19 cellular contexts compared by ENCODE assay signal in the genomic region with DNA sequence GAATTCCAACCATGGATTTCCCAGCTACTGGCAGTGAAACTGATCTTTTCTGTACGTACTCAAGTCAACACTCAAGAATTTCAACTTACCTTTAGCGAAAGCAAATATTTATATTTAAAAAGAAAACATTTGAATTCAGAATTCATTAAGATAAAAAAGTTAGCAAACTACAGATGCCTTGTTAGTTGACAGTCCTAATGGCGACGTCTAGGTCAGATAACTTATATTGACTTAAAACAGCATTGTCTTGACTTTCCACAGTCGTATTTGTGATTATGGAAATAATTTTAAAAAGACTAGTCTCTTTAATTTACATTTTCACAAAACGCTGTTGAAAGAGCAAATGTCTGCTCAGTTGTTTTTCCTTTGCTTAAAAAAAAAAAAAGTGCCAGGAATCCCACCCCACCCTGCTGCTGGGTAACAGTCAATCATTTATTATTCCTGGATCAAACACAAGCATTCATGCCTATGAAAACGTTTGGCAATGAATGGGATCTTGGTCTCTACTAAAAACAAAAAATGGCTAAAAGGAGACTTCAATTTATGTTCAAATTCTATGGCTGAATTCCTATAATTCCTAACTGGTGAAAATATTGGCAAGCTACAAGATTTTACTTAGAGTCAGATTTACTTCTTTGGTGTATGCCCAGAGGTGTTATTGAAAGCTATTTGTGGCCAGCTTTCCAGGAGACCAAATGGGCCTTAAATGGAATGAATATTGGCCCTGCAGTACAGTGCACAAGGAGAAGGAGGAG. TPM values are rescaled to one million over a fixed set of nuclear protein-coding genes. Genes with fewer than 3 reads are reported as not detected.
A peak's percentile ranks its signal among the peaks of the same experiment; 100 is the strongest.
DNase-seq lines count a peak whose midpoint lies in the region; ATAC-seq and TF ChIP-seq lines count a peak whose summit lies in the region.
"Had no signal": no experiment of that assay in that cellular context is flagged by ENCODE, and none has a peak within 500 bp of the region (broad histone marks: within the 10 kb centered on the region; RNA-seq: fewer than 3 reads in every experiment).

No MANE protein-coding gene starts in this region.

- POLR2A ChIA-PET in activated CD4-positive, alpha-beta T cell treated with anti-CD3 and anti-CD28 coated beads, Interleukin-2, amount 10 ng/mL, durations not matched to agents 7 days and 5 days (lab: Charles Lee): no interaction called here

- TF ChIP-seq EP300 in Ishikawa (IDR thresholded peaks at IDR 0.05; ENCODE audit: borderline replicate concordance): no peak

- H3K4me3 Mint-ChIP-seq in chondrocyte (ENCODE audit: unreplicated experiment): peak overlapping the region; percentile 17
- H3K4me3 Mint-ChIP-seq in osteocyte (ENCODE audit: unreplicated experiment): peak overlapping the region; percentile 26
- H3K4me3 Mint-ChIP-seq in activated CD4-positive, alpha-beta T cell treated with anti-CD3 and anti-CD28 coated beads, Interleukin-2, amount 10 ng/mL, durations not matched to agents 7 days and 5 days: no peak overlapping the region
- H3K4me3 Mint-ChIP-seq: activated CD4-positive, alpha-beta T cell treated with anti-CD3 and anti-CD28 coated beads, Interleukin-2, amount 10 ng/mL, durations not matched to agents 24 days and 14 days; activated naive CD8-positive, alpha-beta T cell treated with anti-CD3 and anti-CD28 coated beads, Interleukin-2, amount 50 U/mL, for 24 hours; activated T-cell treated with anti-CD3 and anti-CD28 coated beads, Interleukin-2, amount 50 U/mL, for 24 hours had no signal

- no peak for TF ChIP-seq CTCF in chondrocyte (IDR thresholded peaks at IDR 0.05)
- no peak for TF ChIP-seq CTCF in osteocyte (IDR thresholded peaks at IDR 0.05)

- ATAC-seq in HG03025 (IDR thresholded peaks at IDR 0.05; ENCODE audit: low FRiP score, unreplicated experiment): no peak
- ATAC-seq: activated naive CD8-positive, alpha-beta T cell treated with anti-CD3 and anti-CD28 coated beads, Interleukin-2, amount 50 U/mL, for 24 hours; mucosa of descending colon; Panc1 had no signal

- H3K36me3 Mint-ChIP-seq in chondrocyte (ENCODE audit: low read depth) (peaks cover 1% of the 10 kb centered on the region), osteocyte (ENCODE audit: unreplicated experiment) (no peaks in the 10 kb centered on the region)
- H3K36me3 Mint-ChIP-seq in activated CD4-positive, alpha-beta T cell treated with anti-CD3 and anti-CD28 coated beads, Interleukin-2, amount 10 ng/mL, durations not matched to agents 7 days and 5 days (ENCODE audit: low read depth): peaks cover 6% of the 10 kb centered on the region

- CTCF ChIA-PET in activated CD4-positive, alpha-beta T cell treated with anti-CD3 and anti-CD28 coated beads, Interleukin-2, amount 10 ng/mL, durations not matched to agents 7 days and 5 days (lab: Charles Lee): interaction anchor here (1.5 to 1.8 kb wide), 2 partner anchors 10 to 11 kb away, joined by 3 to 5 read pairs; no protein-coding TSS in a partner anchor

- TF ChIP-seq RAD21 in Ishikawa (IDR thresholded peaks at IDR 0.05; ENCODE audit: low read depth): no peak

- H3K27ac Mint-ChIP-seq in chondrocyte (ENCODE audit: unreplicated experiment) (peak overlapping the region; percentile 87), osteocyte (ENCODE audit: unreplicated experiment) (peak overlapping the region; percentile 89)
- H3K27ac Mint-ChIP-seq in activated CD4-positive, alpha-beta T cell treated with anti-CD3 and anti-CD28 coated beads, Interleukin-2, amount 10 ng/mL, durations not matched to agents 7 days and 5 days: no peak overlapping the region
- H3K27ac Mint-ChIP-seq: activated CD4-positive, alpha-beta T cell treated with anti-CD3 and anti-CD28 coated beads, Interleukin-2, amount 10 ng/mL, durations not matched to agents 24 days and 14 days; activated naive CD8-positive, alpha-beta T cell treated with anti-CD3 and anti-CD28 coated beads, Interleukin-2, amount 50 U/mL, for 24 hours; activated T-cell treated with anti-CD3 and anti-CD28 coated beads, Interleukin-2, amount 50 U/mL, for 24 hours had no signal

- H3K27me3 Mint-ChIP-seq in chondrocyte (ENCODE audit: low read depth): no peaks in the 10 kb centered on the region
- no peaks in the 10 kb centered on the region for H3K27me3 Mint-ChIP-seq in osteocyte (ENCODE audit: unreplicated experiment)
- no peaks in the 10 kb centered on the region for H3K27me3 Mint-ChIP-seq in activated CD4-positive, alpha-beta T cell treated with anti-CD3 and anti-CD28 coated beads, Interleukin-2, amount 10 ng/mL, durations not matched to agents 7 days and 5 days
- H3K27me3 Mint-ChIP-seq: activated naive CD8-positive, alpha-beta T cell treated with anti-CD3 and anti-CD28 coated beads, Interleukin-2, amount 50 U/mL, for 24 hours; activated T-cell treated with anti-CD3 and anti-CD28 coated beads, Interleukin-2, amount 50 U/mL, for 24 hours had no signal

- no peak for TF ChIP-seq POLR2A in erythroblast (IDR thresholded peaks at IDR 0.05; ENCODE audit: low read length)

- H3K9me3 Mint-ChIP-seq in chondrocyte (ENCODE audit: low read depth): peaks cover 8% of the 10 kb centered on the region
- peaks cover 8% of the 10 kb centered on the region for H3K9me3 Mint-ChIP-seq in osteocyte (ENCODE audit: unreplicated experiment)
- peaks cover 8% of the 10 kb centered on the region for H3K9me3 Mint-ChIP-seq in activated CD4-positive, alpha-beta T cell treated with anti-CD3 and anti-CD28 coated beads, Interleukin-2, amount 10 ng/mL, durations not matched to agents 7 days and 5 days

- DNase-seq in AG08396 (ENCODE audit: low spot score) (peak; percentile 34), chondrocyte (ENCODE audit: low spot score) (no peak), osteocyte (ENCODE audit: extremely low spot score, unreplicated experiment) (no peak), erythroblast (lab: John Stamatoyannopoulos, UW) (no peak)
- no peak for DNase-seq in stimulated activated CD4-positive, alpha-beta T cell treated with anti-CD3 and anti-CD28 coated beads, Interleukin-2, amount 100 ng/mL, for 24 hours
- no peak for DNase-seq in activated CD4-positive, alpha-beta T cell treated with anti-CD3 and anti-CD28 coated beads, Interleukin-2, amount 10 ng/mL, durations not matched to agents 7 days and 5 days
- DNase-seq: activated CD4-positive, alpha-beta T cell treated with anti-CD3 and anti-CD28 coated beads, Interleukin-2, amount 10 ng/mL, durations not matched to agents 24 days and 14 days; activated naive CD8-positive, alpha-beta T cell treated with anti-CD3 and anti-CD28 coated beads, Interleukin-2, amount 50 U/mL, for 24 hours; activated T-cell treated with anti-CD3 and anti-CD28 coated beads, Interleukin-2, amount 50 U/mL, for 24 hours; dermis blood vessel endothelial cell; KBM-7; mucosa of descending colon; NCI-H1436; NCI-H524 had no signal

- H3K4me1 Mint-ChIP-seq in chondrocyte (ENCODE audit: low read depth) (peaks cover 77% of the 10 kb centered on the region), osteocyte (ENCODE audit: unreplicated experiment) (peaks cover 54% of the 10 kb centered on the region)
- H3K4me1 Mint-ChIP-seq in activated CD4-positive, alpha-beta T cell treated with anti-CD3 and anti-CD28 coated beads, Interleukin-2, amount 10 ng/mL, durations not matched to agents 7 days and 5 days: peaks cover 48% of the 10 kb centered on the region

TF ChIP-seq in Ishikawa, 13 proteins besides CTCF, POLR2A, EP300 and RAD21:
- no peak for TF ChIP-seq NFIC (IDR thresholded peaks at IDR 0.05)
- TF ChIP-seq FOXM1 (IDR thresholded peaks at IDR 0.05; ENCODE audit: borderline replicate concordance, low read depth): 0 out of 2 replicates have a peak, but pooled peaks have one; percentile 22
- no peak for TF ChIP-seq CREB1 (IDR thresholded peaks at IDR 0.05; ENCODE audit: low read depth)
- peak; percentile 8; the same call in 1 of the 2 replicates for TF ChIP-seq TEAD4 (IDR thresholded peaks at IDR 0.05)
- TF ChIP-seq, protein P1, sequence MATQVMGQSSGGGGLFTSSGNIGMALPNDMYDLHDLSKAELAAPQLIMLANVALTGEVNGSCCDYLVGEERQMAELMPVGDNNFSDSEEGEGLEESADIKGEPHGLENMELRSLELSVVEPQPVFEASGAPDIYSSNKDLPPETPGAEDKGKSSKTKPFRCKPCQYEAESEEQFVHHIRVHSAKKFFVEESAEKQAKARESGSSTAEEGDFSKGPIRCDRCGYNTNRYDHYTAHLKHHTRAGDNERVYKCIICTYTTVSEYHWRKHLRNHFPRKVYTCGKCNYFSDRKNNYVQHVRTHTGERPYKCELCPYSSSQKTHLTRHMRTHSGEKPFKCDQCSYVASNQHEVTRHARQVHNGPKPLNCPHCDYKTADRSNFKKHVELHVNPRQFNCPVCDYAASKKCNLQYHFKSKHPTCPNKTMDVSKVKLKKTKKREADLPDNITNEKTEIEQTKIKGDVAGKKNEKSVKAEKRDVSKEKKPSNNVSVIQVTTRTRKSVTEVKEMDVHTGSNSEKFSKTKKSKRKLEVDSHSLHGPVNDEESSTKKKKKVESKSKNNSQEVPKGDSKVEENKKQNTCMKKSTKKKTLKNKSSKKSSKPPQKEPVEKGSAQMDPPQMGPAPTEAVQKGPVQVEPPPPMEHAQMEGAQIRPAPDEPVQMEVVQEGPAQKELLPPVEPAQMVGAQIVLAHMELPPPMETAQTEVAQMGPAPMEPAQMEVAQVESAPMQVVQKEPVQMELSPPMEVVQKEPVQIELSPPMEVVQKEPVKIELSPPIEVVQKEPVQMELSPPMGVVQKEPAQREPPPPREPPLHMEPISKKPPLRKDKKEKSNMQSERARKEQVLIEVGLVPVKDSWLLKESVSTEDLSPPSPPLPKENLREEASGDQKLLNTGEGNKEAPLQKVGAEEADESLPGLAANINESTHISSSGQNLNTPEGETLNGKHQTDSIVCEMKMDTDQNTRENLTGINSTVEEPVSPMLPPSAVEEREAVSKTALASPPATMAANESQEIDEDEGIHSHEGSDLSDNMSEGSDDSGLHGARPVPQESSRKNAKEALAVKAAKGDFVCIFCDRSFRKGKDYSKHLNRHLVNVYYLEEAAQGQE (IDR thresholded peaks at IDR 0.05; ENCODE audit: low read depth): no peak
TF ChIP-seq in Ishikawa: peak in this region for 2.

RNA-seq across cellular contexts. Expression of a gene that starts 22.0 kb away (rescaled TPM):
- not detected in 3 replicates for total RNA-seq in chondrocyte
- not detected in 2 replicates for total RNA-seq in osteocyte
- total RNA-seq in activated CD4-positive, alpha-beta T cell treated with anti-CD3 and anti-CD28 coated beads, Interleukin-2, amount 10 ng/mL, durations not matched to agents 7 days and 5 days: not detected
- total RNA-seq: activated CD4-positive, alpha-beta T cell treated with anti-CD3 and anti-CD28 coated beads, Interleukin-2, amount 10 ng/mL, durations not matched to agents 24 days and 14 days; dermis blood vessel endothelial cell; frontal cortex; mucosa of descending colon; omental fat pad had no signal

RNA-seq across cellular contexts. Expression of a gene that starts 26.6 kb away (rescaled TPM):
- total RNA-seq in chondrocyte: 0.70 to 1.3 TPM (median 0.77 TPM) in 3 replicates
- total RNA-seq in osteocyte: 0.56 TPM in 1 of 2 replicates, not detected in the other
- total RNA-seq in activated CD4-positive, alpha-beta T cell treated with anti-CD3 and anti-CD28 coated beads, Interleukin-2, amount 10 ng/mL, durations not matched to agents 7 days and 5 days: not detected
- total RNA-seq: activated CD4-positive, alpha-beta T cell treated with anti-CD3 and anti-CD28 coated beads, Interleukin-2, amount 10 ng/mL, durations not matched to agents 24 days and 14 days had no signal

RNA-seq across cellular contexts. Expression of a gene that starts 29.9 kb away (rescaled TPM):
- total RNA-seq in chondrocyte (7.2 to 16.6 TPM (median 7.8 TPM) in 3 replicates), osteocyte (3.0 and 3.7 TPM in 2 replicates)
- total RNA-seq in activated CD4-positive, alpha-beta T cell treated with anti-CD3 and anti-CD28 coated beads, Interleukin-2, amount 10 ng/mL, durations not matched to agents 7 days and 5 days: not detected
- total RNA-seq: activated CD4-positive, alpha-beta T cell treated with anti-CD3 and anti-CD28 coated beads, Interleukin-2, amount 10 ng/mL, durations not matched to agents 24 days and 14 days had no signal
